In the genomic region with DNA sequence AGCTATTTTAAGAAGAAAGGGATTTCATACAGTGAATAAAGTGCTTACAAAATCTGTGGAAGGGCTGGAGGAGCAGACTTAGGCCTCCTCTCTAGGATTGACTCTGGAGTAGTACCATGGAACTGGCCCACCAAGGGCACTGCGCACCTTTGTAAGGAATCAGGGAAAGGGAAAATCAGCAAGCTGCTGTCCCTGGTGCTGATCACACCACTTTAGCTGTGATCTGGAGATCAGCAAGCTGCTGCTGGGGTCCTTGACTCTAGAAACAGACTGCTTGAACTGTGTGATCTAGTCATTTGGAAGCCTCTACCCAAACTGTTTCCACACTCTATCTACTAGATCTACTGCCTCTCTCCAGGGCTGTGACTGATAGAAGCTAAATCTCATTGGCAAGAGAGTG, we compare ENCODE assay signal across 22 cellular contexts. TPM values are rescaled to one million over a fixed set of nuclear protein-coding genes. Genes with fewer than 3 reads are reported as not detected.
DNase-seq lines count a peak whose midpoint lies in the region; ATAC-seq, FAIRE-seq and TF ChIP-seq lines count a peak whose summit lies in the region.
"Had no signal": no experiment of that assay in that cellular context is flagged by ENCODE, and none has a peak within 500 bp of the region (broad histone marks: within the 10 kb centered on the region; RNA-seq: fewer than 3 reads in every experiment).

No MANE protein-coding gene starts in this region.

- DNase-seq in Caco-2 (peak; percentile 49 to 64), HT-29 (ENCODE audit: low spot score) (peak; percentile 28), bronchial epithelial cell (ENCODE audit: low read depth) (peak; percentile 5), HepG2 (ENCODE audit: low spot score) (no peak), HPDE6-E6E7 (ENCODE audit: extremely low spot score) (no peak), AG08395 (ENCODE audit: low spot score) (no peak), lower leg skin (ENCODE audit: low spot score in 2 of 2) (no peak)
- no peak for DNase-seq in CD4-positive, alpha-beta T cell
- DNase-seq: activated CD4-positive, CD25-positive, alpha-beta regulatory T cell; activated naive CD4-positive, alpha-beta T cell treated with Interleukin-2 at 50 U/mL for 16 hours; brain microvascular endothelial cell; C1 segment of cervical spinal cord; effector memory CD4-positive, alpha-beta T cell; HFFc6; midbrain; NCI-H187; NCI-H524; stimulated activated naive CD4-positive, alpha-beta T cell treated with Interleukin-2 at 50 U/mL for 16 hours; T-helper 1 cell; upper lobe of left lung had no signal

- H3K4me2 ChIP-seq in HepG2 (ENCODE audit: low read depth, low read length): no peak overlapping the region

- H3K36me3 Mint-ChIP-seq in Caco-2 (ENCODE audit: insufficient read depth, unreplicated experiment): no peaks in the 10 kb centered on the region
- peaks cover 45% of the 10 kb centered on the region for H3K36me3 Mint-ChIP-seq in CD4-positive, alpha-beta T cell (ENCODE audit: low read depth)

- H3K27me3 ChIP-seq in Caco-2 (replicated peaks; ENCODE audit: control insufficient read depth, insufficient read depth, low read length): no peaks in the 10 kb centered on the region
- no peaks in the 10 kb centered on the region for H3K27me3 ChIP-seq in bronchial epithelial cell (ENCODE audit: control insufficient read depth, insufficient read depth, low read length)
- no peaks in the 10 kb centered on the region for H3K27me3 ChIP-seq in HepG2 (ENCODE audit: control insufficient read depth in 1 of 2, insufficient read depth in 2 of 2, low read length in 2 of 2)
- no peaks in the 10 kb centered on the region for H3K27me3 ChIP-seq in CD4-positive, alpha-beta T cell (ENCODE audit: control insufficient read depth, insufficient read depth, low read length)
- H3K27me3 ChIP-seq: brain microvascular endothelial cell, upper lobe of left lung had no signal

- no peaks in the 10 kb centered on the region for H4K20me1 ChIP-seq in HepG2 (ENCODE audit: insufficient read depth, low read length)

- no peak overlapping the region for H3K27ac ChIP-seq in HepG2 (ENCODE audit: extremely low read length, insufficient read depth, low read length)
- no peak overlapping the region for H3K27ac ChIP-seq in CD4-positive, alpha-beta T cell (ENCODE audit: low read depth, low read length)
- H3K27ac ChIP-seq: brain microvascular endothelial cell, skin epidermis, upper lobe of left lung had no signal

- intact Hi-C loops in Caco-2 (cut with micrococcal nuclease; ENCODE audit: unreplicated experiment) (no loop called here), HepG2 (cut with micrococcal nuclease; ENCODE audit: unreplicated experiment) (no loop called here), lower leg skin (cut with DNase I; ENCODE audit: low total_unique reads) (no loop called here)
- intact Hi-C loops in CD4-positive, alpha-beta T cell (cut with DNase I, micrococcal nuclease): no loop called here

- in situ Hi-C loops in HepG2 (cut with HindIII; ENCODE audit: extremely low pct_ligation_motif_present, low pct_unique_long_range_greater_than_20kb): no loop called here

- H3K27me3 Mint-ChIP-seq in Caco-2 (ENCODE audit: insufficient read depth, unreplicated experiment): no peaks in the 10 kb centered on the region
- H3K27me3 Mint-ChIP-seq in CD4-positive, alpha-beta T cell: no peaks in the 10 kb centered on the region

- no peak for TF ChIP-seq EP300 in HepG2 (IDR thresholded peaks at IDR 0.05; ENCODE audit: low read depth in 2 of 2, low read length in 2 of 2)
- TF ChIP-seq EP300 in HepG2 (CRISPR knock-in tag; IDR thresholded peaks at IDR 0.05; ENCODE audit: borderline replicate concordance): no peak

- POLR2A ChIA-PET in Caco-2 (lab: Charles Lee): no interaction called here
- POLR2A ChIA-PET in HepG2 (lab: Yijun Ruan, JAX): no interaction called here
- POLR2A ChIA-PET in CD4-positive, alpha-beta T cell (lab: Charles Lee): no interaction called here

- no peak overlapping the region for H3K9ac ChIP-seq in HepG2 (ENCODE audit: insufficient read depth, low read depth, low read length)

- no peaks in the 10 kb centered on the region for H3K4me1 ChIP-seq in Caco-2
- no peaks in the 10 kb centered on the region for H3K4me1 ChIP-seq in HepG2 (ENCODE audit: insufficient read depth, low read length)
- H3K4me1 ChIP-seq: upper lobe of left lung had no signal

- peaks cover 4% of the 10 kb centered on the region for H3K4me1 Mint-ChIP-seq in Caco-2 (ENCODE audit: low read depth, unreplicated experiment)
- H3K4me1 Mint-ChIP-seq in CD4-positive, alpha-beta T cell (ENCODE audit: low read depth): peaks cover 25% of the 10 kb centered on the region

- H3K9me3 ChIP-seq in Caco-2: no peaks in the 10 kb centered on the region
- no peaks in the 10 kb centered on the region for H3K9me3 ChIP-seq in HepG2 (ENCODE audit: low read length)
- H3K9me3 ChIP-seq in CD4-positive, alpha-beta T cell (ENCODE audit: control insufficient read depth, low read length): no peaks in the 10 kb centered on the region
- H3K9me3 ChIP-seq: upper lobe of left lung had no signal

- no peaks in the 10 kb centered on the region for H3K36me3 ChIP-seq in Caco-2 (ENCODE audit: control insufficient read depth, insufficient read depth, low read length)
- H3K36me3 ChIP-seq in bronchial epithelial cell (ENCODE audit: control insufficient read depth, insufficient read depth, low read length): no peaks in the 10 kb centered on the region
- H3K36me3 ChIP-seq in HepG2 (replicated peaks in 1 of 2; ENCODE audit: control insufficient read depth in 1 of 2, insufficient read depth in 2 of 2, low read length in 2 of 2): 0 out of 5 replicates have a peak, but pooled peaks cover 0 to 13% of the 10 kb centered on the region in 2 experiments

- no peak for ATAC-seq in HepG2
- ATAC-seq in CD4-positive, alpha-beta T cell (ENCODE audit: poor library complexity): no peak
- ATAC-seq: Panc1 had no signal

- FAIRE-seq in bronchial epithelial cell (lab: Jason Lieb, UNC) (no peak), HepG2 (lab: Jason Lieb, UNC) (no peak)

- no peak overlapping the region for H2AFZ ChIP-seq in HepG2 (ENCODE audit: low read length)

- TF ChIP-seq POLR2A in HepG2 (IDR thresholded peaks at IDR 0.05; ENCODE audit: insufficient read depth in 1 of 2, low read depth in 2 of 2, low read length in 2 of 2): no peak
- TF ChIP-seq POLR2A in lower leg skin (IDR thresholded peaks at IDR 0.05): no peak

- TF ChIP-seq RAD21 in HepG2 (CRISPR knock-in tag; IDR thresholded peaks at IDR 0.05): no peak

- H3K4me3 ChIP-seq in Caco-2 (ENCODE audit: low read depth, low read length) (no peak overlapping the region), bronchial epithelial cell (ENCODE audit: low read depth, low read length) (no peak overlapping the region), HepG2 (replicated peaks in 1 of 3; ENCODE audit: insufficient read depth in 1 of 3, low read depth in 2 of 3, low read length in 3 of 3) (no peak overlapping the region), lower leg skin (ENCODE audit: low read depth, poor library complexity, severe bottlenecking) (no peak overlapping the region)
- H3K4me3 ChIP-seq: skin epidermis, upper lobe of left lung had no signal

- BruUV-seq in Caco-2 (replicated peaks; lab: Mats Ljungman, UMichigan): no TSS peak
- no TSS peak for BruUV-seq in HepG2 (replicated peaks; lab: Mats Ljungman, UMichigan)

- TF ChIP-seq CTCF in Caco-2 (IDR thresholded peaks at IDR 0.05; ENCODE audit: insufficient read depth in 1 of 2, low read depth in 1 of 2, low read length in 1 of 2, severe bottlenecking in 1 of 2, unreplicated experiment in 1 of 2) (no peak), bronchial epithelial cell (IDR thresholded peaks at IDR 0.05; ENCODE audit: insufficient read depth, low read length, severe bottlenecking) (no peak), HepG2 (CRISPR knock-in tag; IDR thresholded peaks at IDR 0.05) (no peak), lower leg skin (IDR thresholded peaks at IDR 0.05) (no peak)
- no peak for TF ChIP-seq CTCF in CD4-positive, alpha-beta T cell (IDR thresholded peaks at IDR 0.05)

- CTCF ChIA-PET in Caco-2 (lab: Charles Lee): interaction anchor here (0.7 kb wide), 1 partner anchor 152 kb away, joined by 3 read pairs; no protein-coding TSS in a partner anchor
- CTCF ChIA-PET in HepG2 (lab: Yijun Ruan, JAX; ENCODE audit: low intra/inter-chr PET ratio, low total read pairs): no interaction called here
- CTCF ChIA-PET in CD4-positive, alpha-beta T cell (lab: Charles Lee): no interaction called here

- no peaks in the 10 kb centered on the region for H3K9me3 Mint-ChIP-seq in Caco-2 (ENCODE audit: unreplicated experiment)
- no peaks in the 10 kb centered on the region for H3K9me3 Mint-ChIP-seq in CD4-positive, alpha-beta T cell
- H3K9me3 Mint-ChIP-seq: HFFc6 had no signal

- H3K27ac Mint-ChIP-seq in Caco-2 (ENCODE audit: unreplicated experiment): no peak overlapping the region
- no peak overlapping the region for H3K27ac Mint-ChIP-seq in CD4-positive, alpha-beta T cell
- H3K27ac Mint-ChIP-seq: HFFc6 had no signal

- no peaks in the 10 kb centered on the region for H3K79me2 ChIP-seq in HepG2 (ENCODE audit: insufficient read depth, low read length)

- WGBS in HepG2 (ENCODE audit: low lambda C conversion rate): no CpG with 5 or more reads among the region's 1 CpG
- 94 to 100% methylated on average over 1 of the region's 1 CpG for WGBS in lower leg skin, 2 donors

- no peak overlapping the region for H3K4me3 Mint-ChIP-seq in Caco-2 (ENCODE audit: unreplicated experiment)
- no peak overlapping the region for H3K4me3 Mint-ChIP-seq in CD4-positive, alpha-beta T cell
- H3K4me3 Mint-ChIP-seq: HFFc6 had no signal

RNA-seq across cellular contexts. Expression of a gene that starts 18.4 kb away (rescaled TPM):
- total RNA-seq in Caco-2 (2022) (0.37 and 0.41 TPM in 2 replicates), bronchial epithelial cell (under 0.01 and 0.38 TPM in 2 replicates), HepG2 (2016; rRNA removed; fragmentation: Illumina TruSeq; extraction: Trizol) (0.04 and 0.08 TPM in 2 replicates), lower leg skin (1 to 10 TPM in 1 of 4 donors, under 1 TPM in 3; 0.08 to 1.2 (median 0.20) TPM)
- not detected in 2 replicates for total RNA-seq in HT-29 (2014; rRNA removed; shearing (Covaris generic))
- total RNA-seq in HepG2 (2016; cell fraction: cytosol; rRNA removed; fragmentation: Illumina TruSeq; extraction: Trizol; ENCODE audit: low read depth): 0.09 TPM in 1 of 2 replicates, not detected in the other
- total RNA-seq in HepG2 (2016; cell fraction: insoluble cytoplasmic fraction; rRNA removed; fragmentation: Illumina TruSeq; extraction: Trizol): 0.03 and 0.04 TPM in 2 replicates
- 0.03 TPM in 1 of 2 replicates, not detected in the other for total RNA-seq in HepG2 (2016; cell fraction: membrane; rRNA removed; fragmentation: Illumina TruSeq; extraction: Trizol)
- 0.16 TPM in 1 of 2 replicates, not detected in the other for total RNA-seq in HepG2 (2016; cell fraction: nucleus; rRNA removed; fragmentation: Illumina TruSeq; extraction: Trizol)
- polyA plus RNA-seq in HepG2 (2011; rRNA removed): 0.17 and 0.27 TPM in 2 replicates
- 0.05 and 0.21 TPM in 2 replicates for polyA plus RNA-seq in HepG2 (2011; cell fraction: cytosol; rRNA removed)
- polyA plus RNA-seq in HepG2 (2011; cell fraction: nucleus; rRNA removed): 0.80 and 1.8 TPM in 2 replicates
- polyA plus RNA-seq in HepG2 (2012): 0.08 and 0.27 TPM in 2 replicates
- polyA plus RNA-seq in HepG2 (2016; cell fraction: cytosol; fragmentation: Illumina TruSeq; extraction: Trizol; ENCODE audit: low read depth): not detected in 2 replicates
- polyA plus RNA-seq in HepG2 (2016; cell fraction: insoluble cytoplasmic fraction; fragmentation: Illumina TruSeq; extraction: Trizol; ENCODE audit: low read depth): 0.11 and 0.14 TPM in 2 replicates
- polyA plus RNA-seq in HepG2 (2016; cell fraction: membrane; fragmentation: Illumina TruSeq; extraction: Trizol; ENCODE audit: low read depth): not detected in 2 replicates
- polyA plus RNA-seq in HepG2 (2016; cell fraction: nucleus; fragmentation: Illumina TruSeq; extraction: Trizol; ENCODE audit: insufficient read depth, low read depth): 0.25 and 0.27 TPM in 2 replicates
- 0.32 TPM in 1 of 2 replicates, not detected in the other for polyA minus RNA-seq in HepG2 (2011; rRNA and poly(A)+ RNA removed; ENCODE audit: low replicate concordance)
- polyA minus RNA-seq in HepG2 (2011; cell fraction: cytosol; rRNA and poly(A)+ RNA removed): 0.20 TPM in 1 of 2 replicates, not detected in the other
- polyA minus RNA-seq in HepG2 (2011; cell fraction: nucleus; rRNA and poly(A)+ RNA removed): 0.37 and 0.64 TPM in 2 replicates
- total RNA-seq in CD4-positive, alpha-beta T cell: under 1 TPM; 0.22 to 0.42 TPM

RNA-seq across cellular contexts. Expression of a gene that starts 58.8 kb away (rescaled TPM):
- total RNA-seq in Caco-2 (2022): 23.6 and 24.3 TPM in 2 replicates
- 3.2 TPM in 2 replicates for total RNA-seq in HT-29 (2014; rRNA removed; shearing (Covaris generic))
- 11.8 and 15.0 TPM in 2 replicates for total RNA-seq in bronchial epithelial cell
- 12.5 and 12.8 TPM in 2 replicates for total RNA-seq in HepG2 (2016; rRNA removed; fragmentation: Illumina TruSeq; extraction: Trizol)
- total RNA-seq in HepG2 (2016; cell fraction: cytosol; rRNA removed; fragmentation: Illumina TruSeq; extraction: Trizol; ENCODE audit: low read depth): 33.1 and 42.8 TPM in 2 replicates
- 11.9 and 13.3 TPM in 2 replicates for total RNA-seq in HepG2 (2016; cell fraction: insoluble cytoplasmic fraction; rRNA removed; fragmentation: Illumina TruSeq; extraction: Trizol)
- 26.5 and 32.1 TPM in 2 replicates for total RNA-seq in HepG2 (2016; cell fraction: membrane; rRNA removed; fragmentation: Illumina TruSeq; extraction: Trizol)
- total RNA-seq in HepG2 (2016; cell fraction: nucleus; rRNA removed; fragmentation: Illumina TruSeq; extraction: Trizol): 15.5 and 16.2 TPM in 2 replicates
- 5.3 and 6.1 TPM in 2 replicates for polyA plus RNA-seq in HepG2 (2011; rRNA removed)
- 2.4 and 3.4 TPM in 2 replicates for polyA plus RNA-seq in HepG2 (2011; cell fraction: cytosol; rRNA removed)
- 7.1 and 10.7 TPM in 2 replicates for polyA plus RNA-seq in HepG2 (2011; cell fraction: nucleus; rRNA removed)
- polyA plus RNA-seq in HepG2 (2012): 4.4 and 5.6 TPM in 2 replicates
- polyA plus RNA-seq in HepG2 (2016; cell fraction: cytosol; fragmentation: Illumina TruSeq; extraction: Trizol; ENCODE audit: low read depth): 0.63 and 0.92 TPM in 2 replicates
- polyA plus RNA-seq in HepG2 (2016; cell fraction: insoluble cytoplasmic fraction; fragmentation: Illumina TruSeq; extraction: Trizol; ENCODE audit: low read depth): 9.6 and 11.1 TPM in 2 replicates
- 3.2 and 4.1 TPM in 2 replicates for polyA plus RNA-seq in HepG2 (2016; cell fraction: membrane; fragmentation: Illumina TruSeq; extraction: Trizol; ENCODE audit: low read depth)
- polyA plus RNA-seq in HepG2 (2016; cell fraction: nucleus; fragmentation: Illumina TruSeq; extraction: Trizol; ENCODE audit: insufficient read depth, low read depth): 11.5 and 13.9 TPM in 2 replicates
- polyA minus RNA-seq in HepG2 (2011; rRNA and poly(A)+ RNA removed; ENCODE audit: low replicate concordance): 7.2 and 7.5 TPM in 2 replicates
- 9.1 and 12.5 TPM in 2 replicates for polyA minus RNA-seq in HepG2 (2011; cell fraction: cytosol; rRNA and poly(A)+ RNA removed)
- 48.6 and 49.1 TPM in 2 replicates for polyA minus RNA-seq in HepG2 (2011; cell fraction: nucleus; rRNA and poly(A)+ RNA removed)
- total RNA-seq in lower leg skin: 10 to 100 TPM in 3 of 4 donors, 1 to 10 TPM in 1; 6.4 to 11.2 (median 10.8) TPM
- 10 to 100 TPM; 19.4 to 20.3 TPM for total RNA-seq in CD4-positive, alpha-beta T cell

Comparison
In these comparisons a context has a peak if more than half of its experiments do, and no peak if none do; other contexts are left out.
1. DNase-seq: peak in Caco-2 (2 of 2), HT-29 (single experiment) and bronchial epithelial cell (single experiment); none in HepG2 (single experiment), HPDE6-E6E7 (single experiment), AG08395 (single experiment), lower leg skin (0 of 2) and CD4-positive, alpha-beta T cell (0 of 10).